Comparison of ENCODE assay signal across 8 cellular contexts in genomic region chr6:15247214-15247749, GRCh38. TPM values are rescaled to one million over a fixed set of nuclear protein-coding genes. Genes with fewer than 3 reads are reported as not detected.
DNase-seq lines count a peak whose midpoint lies in the region; ATAC-seq and TF ChIP-seq lines count a peak whose summit lies in the region.

No MANE protein-coding gene starts in this region.

- ATAC-seq in DND-41 (ENCODE audit: insufficient read depth, low read depth): no peak
- ATAC-seq in left colon: no peak
- no peak for ATAC-seq in GM18505 (IDR thresholded peaks at IDR 0.05; ENCODE audit: unreplicated experiment)

- no peak for DNase-seq in DND-41
- DNase-seq in OCI-LY7 (ENCODE audit: low spot score): no peak
- no peak for DNase-seq in epithelial cell of esophagus (ENCODE audit: low read depth)
- DNase-seq in NCI-H2029 (lab: John Stamatoyannopoulos, UW): no peak
- DNase-seq in putamen (ENCODE audit: low spot score): no peak
- DNase-seq in left colon: no peak

- TF ChIP-seq POLR2A in GM18505 (IDR thresholded peaks at IDR 0.05; ENCODE audit: borderline replicate concordance, extremely low read depth, insufficient read depth, insufficient read length): no peak

- no peaks in the 10 kb centered on the region for H3K36me3 ChIP-seq in DND-41 (ENCODE audit: insufficient read depth, low read length)
- no peaks in the 10 kb centered on the region for H3K36me3 ChIP-seq in OCI-LY7 (ENCODE audit: insufficient read depth, low read length)
- no peaks in the 10 kb centered on the region for H3K36me3 ChIP-seq in parathyroid adenoma (ENCODE audit: control insufficient read depth, insufficient read depth, low read length)

- H3K9me2 ChIP-seq in OCI-LY7 (ENCODE audit: insufficient read depth, low read length): no peaks in the 10 kb centered on the region

- H3K4me3 ChIP-seq in DND-41 (ENCODE audit: low read depth in 1 of 2, low read length in 2 of 2): peak overlapping the region; percentile 72 to 74
- peak overlapping the region; percentile 80 for H3K4me3 ChIP-seq in OCI-LY7 (ENCODE audit: low read depth, low read length, poor library complexity, severe bottlenecking)
- peak overlapping the region; percentile 93 for H3K4me3 ChIP-seq in epithelial cell of esophagus (ENCODE audit: low read length)
- H3K4me3 ChIP-seq in parathyroid adenoma (ENCODE audit: low read depth, low read length): peak overlapping the region; percentile 98

- BruUV-seq in OCI-LY7 (replicated peaks; lab: Mats Ljungman, UMichigan): TSS peak; percentile 76

- H4K20me1 ChIP-seq in DND-41 (ENCODE audit: insufficient read depth, low read length) (peaks cover 11% of the 10 kb centered on the region), OCI-LY7 (ENCODE audit: insufficient read depth, low read length) (peaks cover 24% of the 10 kb centered on the region; the same call in 1 of the 2 replicates)

- POLR2A ChIA-PET in OCI-LY7 (lab: Charles Lee): interaction anchor here (0.6 to 1.3 kb wide), 8 partner anchors 9 to 509 kb away, joined by 3 to 10 read pairs (median 4); no protein-coding TSS in a partner anchor

- TF ChIP-seq CTCF in DND-41 (IDR thresholded peaks at IDR 0.05; ENCODE audit: borderline replicate concordance, extremely low read depth, low read length, poor library complexity, severe bottlenecking): no peak
- TF ChIP-seq CTCF in OCI-LY7 (conservative IDR thresholded peaks at IDR 0.05; ENCODE audit: low read length): no peak
- no peak for TF ChIP-seq CTCF in epithelial cell of esophagus (IDR thresholded peaks at IDR 0.05; ENCODE audit: insufficient read depth, low read depth, low read length, missing control alignments)
- no peak for TF ChIP-seq CTCF in parathyroid adenoma (IDR thresholded peaks at IDR 0.05)

- H3K4me1 ChIP-seq in DND-41 (ENCODE audit: insufficient read depth, low read length): peaks cover 39% of the 10 kb centered on the region
- H3K4me1 ChIP-seq in OCI-LY7 (ENCODE audit: insufficient read depth, low read length, poor library complexity, severe bottlenecking): peaks cover 43% of the 10 kb centered on the region
- H3K4me1 ChIP-seq in parathyroid adenoma: peaks cover 2% of the 10 kb centered on the region

- H3K9me3 ChIP-seq in DND-41 (ENCODE audit: insufficient read depth, low read length, severe bottlenecking) (no peaks in the 10 kb centered on the region), OCI-LY7 (ENCODE audit: low read length) (no peaks in the 10 kb centered on the region), parathyroid adenoma (ENCODE audit: control insufficient read depth, low read length) (no peaks in the 10 kb centered on the region)

- CTCF ChIA-PET in OCI-LY7 (lab: Charles Lee; ENCODE audit: unreplicated experiment): no interaction called here

- H3K9ac ChIP-seq in DND-41 (ENCODE audit: low read depth, low read length) (peak overlapping the region; percentile 82), parathyroid adenoma (no peak overlapping the region)

- H2AFZ ChIP-seq in DND-41 (ENCODE audit: low read depth, low read length) (peak overlapping the region; percentile 70), OCI-LY7 (ENCODE audit: low read length) (peak overlapping the region; percentile 64; the same call in 1 of the 2 replicates), parathyroid adenoma (peak overlapping the region; percentile 74)

- H3K27ac ChIP-seq in DND-41 (ENCODE audit: low read length) (peak overlapping the region; percentile 86), OCI-LY7 (ENCODE audit: low read depth, low read length, poor library complexity, severe bottlenecking) (peak overlapping the region; percentile 48), parathyroid adenoma (peak overlapping the region; percentile 61)

- no peaks in the 10 kb centered on the region for H3K27me3 ChIP-seq in DND-41 (ENCODE audit: insufficient read depth, low read length, poor library complexity)
- no peaks in the 10 kb centered on the region for H3K27me3 ChIP-seq in parathyroid adenoma (ENCODE audit: control insufficient read depth, insufficient read depth, low read length)

- intact Hi-C loops in OCI-LY7 (cut with micrococcal nuclease; ENCODE audit: unreplicated experiment): loop anchor here (5.0 kb wide), 5 partner anchors 410 to 1120 kb away; no protein-coding TSS in a partner anchor
- intact Hi-C loops in left colon (cut with DNase I, micrococcal nuclease): loop anchor here in 1 of 2 donors (5.0 kb wide), 1 partner anchor 195 kb away; no protein-coding TSS in a partner anchor

- H3K4me2 ChIP-seq in DND-41 (ENCODE audit: insufficient read depth, low read length) (peak overlapping the region; percentile 68), OCI-LY7 (ENCODE audit: low read length) (peak overlapping the region; percentile 97), parathyroid adenoma (ENCODE audit: low read length) (peak overlapping the region; percentile 61)

- peaks cover 56% of the 10 kb centered on the region for H3K79me2 ChIP-seq in DND-41 (ENCODE audit: insufficient read depth, low read length)
- peaks cover 48% of the 10 kb centered on the region; the same call in 1 of the 2 replicates for H3K79me2 ChIP-seq in OCI-LY7 (ENCODE audit: insufficient read depth, low read depth, low read length)
- peaks cover 7% of the 10 kb centered on the region for H3K79me2 ChIP-seq in parathyroid adenoma

RNA-seq across cellular contexts. Expression of gene JARID2, which starts 1.4 kb away (rescaled TPM):
- 18.4 and 19.0 TPM in 2 replicates for total RNA-seq in OCI-LY7 (2014; rRNA removed; shearing (Covaris generic))
- total RNA-seq in OCI-LY7 (2022) (19.5 and 21.0 TPM in 2 replicates), left colon (10 to 100 TPM in 1 of 2 donors, 1 to 10 TPM in 1; 10.0 to 11.2 TPM)
